Comparison of ENCODE assay signal across 1 cellular context in genomic region chr7:26189697-26190096, GRCh38.
TF ChIP-seq lines count a peak whose summit lies in the region.

No MANE protein-coding gene starts in this region.

TF ChIP-seq in H1, 55 proteins besides CTCF, POLR2A, EP300 and RAD21:
- TF ChIP-seq TAF7 (optimal IDR thresholded peaks at IDR 0.05; ENCODE audit: borderline replicate concordance, low read depth, low read length): peak; percentile 37
- peak; percentile 60; the same call in 1 of the 2 replicates for TF ChIP-seq POLR2AphosphoS5 (IDR thresholded peaks at IDR 0.05; ENCODE audit: low read depth, low read length)
- no peak for TF ChIP-seq YY1 (IDR thresholded peaks at IDR 0.05; ENCODE audit: low read depth, low read length)
